ENCODE assay signal across 17 cellular contexts in the genomic region with DNA sequence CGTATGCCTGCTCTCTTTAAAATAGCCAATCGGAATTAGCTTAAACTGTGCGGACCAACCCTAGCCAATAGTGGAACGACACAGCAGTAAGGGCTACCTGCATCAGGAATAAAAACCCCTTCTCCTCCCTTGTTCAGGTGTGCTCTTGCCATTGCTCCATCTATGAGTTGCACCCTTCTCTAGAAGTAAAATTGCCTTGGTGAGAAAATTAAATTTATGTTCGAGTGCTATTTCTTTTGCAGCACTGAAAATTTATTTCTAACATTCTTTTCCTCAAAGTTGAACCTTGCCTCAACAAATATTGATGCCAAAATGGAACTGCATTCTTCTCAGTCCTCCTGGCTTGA.
DNase-seq lines count a peak whose midpoint lies in the region; ATAC-seq, FAIRE-seq and TF ChIP-seq lines count a peak whose summit lies in the region.
"Had no signal": no experiment of that assay in that cellular context is flagged by ENCODE, and none has a peak within 500 bp of the region (broad histone marks: within the 10 kb centered on the region; RNA-seq: fewer than 3 reads in every experiment).

No MANE protein-coding gene starts in this region.

- no peak for TF ChIP-seq CTCF in A549 (IDR thresholded peaks at IDR 0.05)
- no peak for TF ChIP-seq CTCF in HCT116 (IDR thresholded peaks at IDR 0.05 in 2 of 3, conservative IDR thresholded peaks at IDR 0.05 in 1 of 3; ENCODE audit: borderline replicate concordance in 1 of 3, insufficient read depth in 1 of 3, low read depth in 2 of 3, low read length in 2 of 3)
- no peak for TF ChIP-seq CTCF in astrocyte (IDR thresholded peaks at IDR 0.05; ENCODE audit: insufficient read depth, low read depth, low read length)
- no peak for TF ChIP-seq CTCF in foreskin keratinocyte (conservative IDR thresholded peaks at IDR 0.05)
- no peak for TF ChIP-seq CTCF in GM13977 (IDR thresholded peaks at IDR 0.05; ENCODE audit: extremely low read depth, insufficient read depth, missing control alignments)
- no peak for TF ChIP-seq CTCF in CD14-positive monocyte (IDR thresholded peaks at IDR 0.05)

- H3K27me3 ChIP-seq in HCT116 (ENCODE audit: insufficient read depth, low read length) (no peaks in the 10 kb centered on the region), astrocyte (ENCODE audit: insufficient read depth, low read length) (no peaks in the 10 kb centered on the region), foreskin keratinocyte (no peaks in the 10 kb centered on the region)
- H3K27me3 ChIP-seq: SJCRH30 had no signal

- in situ Hi-C loops in GM13977 (cut with MboI; ENCODE audit: low pct_unique_long_range_greater_than_20kb, low sequenced_read_pairs, unreplicated experiment) = no loop called here

- peak overlapping the region; percentile 45 for H3K27ac Mint-ChIP-seq in astrocyte (ENCODE audit: unreplicated experiment)
- peak overlapping the region in 2 of 7 donors; percentile 18 to 41 for H3K27ac Mint-ChIP-seq in CD14-positive monocyte
- H3K27ac Mint-ChIP-seq: GM23338 had no signal

- H3K9me2 ChIP-seq in HCT116 (ENCODE audit: insufficient read depth) = no peaks in the 10 kb centered on the region

- H3K9ac ChIP-seq in HCT116 (ENCODE audit: low read length) = peak overlapping the region; percentile 32; the same call in 1 of the 2 replicates
- H3K9ac ChIP-seq in astrocyte (ENCODE audit: low read length) = no peak overlapping the region

- H3K79me2 ChIP-seq in HCT116 (ENCODE audit: insufficient read depth, low read length) = no peaks in the 10 kb centered on the region
- H3K79me2 ChIP-seq in astrocyte (ENCODE audit: insufficient read depth, low read length) = no peaks in the 10 kb centered on the region

- BruUV-seq in HCT116 (replicated peaks; lab: Mats Ljungman, UMichigan) = no TSS peak

- TF ChIP-seq EP300 in A549 (IDR thresholded peaks at IDR 0.05) = no peak

- FAIRE-seq in A549 (lab: Jason Lieb, UNC) (peak; percentile 99), astrocyte (lab: Jason Lieb, UNC) (no peak)
- FAIRE-seq: A204.1 had no signal

- H3K36me3 Mint-ChIP-seq in astrocyte (ENCODE audit: low read depth, unreplicated experiment) = peaks cover 7% of the 10 kb centered on the region
- no peaks in the 10 kb centered on the region for H3K36me3 Mint-ChIP-seq in CD14-positive monocyte

- POLR2A ChIA-PET in A549 (lab: Yijun Ruan, JAX) = no interaction called here
- POLR2A ChIA-PET in HCT116 (lab: Charles Lee) = no interaction called here

- no peak overlapping the region for H3K4me3 ChIP-seq in A549
- no peak overlapping the region for H3K4me3 ChIP-seq in HCT116 (replicated peaks in 1 of 2; ENCODE audit: low read depth in 1 of 2, low read length in 2 of 2)
- H3K4me3 ChIP-seq in astrocyte (ENCODE audit: insufficient read depth, low read depth, low read length) = no peak overlapping the region
- H3K4me3 ChIP-seq: GM23338, SJCRH30 had no signal

- no peak for TF ChIP-seq RAD21 in A549 (conservative IDR thresholded peaks at IDR 0.05 in 1 of 2, IDR thresholded peaks at IDR 0.05 in 1 of 2)
- TF ChIP-seq RAD21 in HCT116 (IDR thresholded peaks at IDR 0.05; ENCODE audit: low read depth) = no peak

- TF ChIP-seq POLR2A in A549 (IDR thresholded peaks at IDR 0.05; ENCODE audit: low read length) (no peak), HCT116 (IDR thresholded peaks at IDR 0.05; ENCODE audit: borderline replicate concordance, extremely low read depth, insufficient read depth, insufficient read length) (no peak)

- H3K27me3 Mint-ChIP-seq in astrocyte (ENCODE audit: low read depth, unreplicated experiment) (no peaks in the 10 kb centered on the region), CD14-positive monocyte (ENCODE audit: low read depth in 3 of 3) (peaks cover 0 to 1% (median 0%) of the 10 kb centered on the region in 3 donors)

- peak overlapping the region; percentile 84 to 85 for H3K27ac ChIP-seq in A549
- peak overlapping the region; percentile 61 for H3K27ac ChIP-seq in HCT116 (ENCODE audit: low read depth, low read length)
- H3K27ac ChIP-seq in astrocyte (ENCODE audit: low read depth, low read length) = no peak overlapping the region
- peak overlapping the region; percentile 39 for H3K27ac ChIP-seq in foreskin keratinocyte
- H3K27ac ChIP-seq: SJCRH30 had no signal

- RAD21 ChIA-PET in HCT116 (lab: Charles Lee; ENCODE audit: low non-redundant PET in 1 of 2, low total read pairs in 2 of 2, uncharacterized antibody in 2 of 2, unreplicated experiment in 2 of 2) = interaction anchor here in 1 of 2 experiments (0.9 kb wide), 1 partner anchor 92 kb away, joined by 3 read pairs; no protein-coding TSS in a partner anchor

- intact Hi-C loops in HCT116 (cut with micrococcal nuclease) = no loop called here
- intact Hi-C loops in CD14-positive monocyte (cut with micrococcal nuclease) = no loop called here

- H3K4me3 Mint-ChIP-seq in astrocyte (ENCODE audit: unreplicated experiment) (no peak overlapping the region), CD14-positive monocyte (no peak overlapping the region)
- H3K4me3 Mint-ChIP-seq: GM23338 had no signal

- no peak for ATAC-seq in A549
- ATAC-seq in HCT116 = no peak
- no peak for ATAC-seq in foreskin keratinocyte
- ATAC-seq: GM23338 had no signal

- peak overlapping the region; percentile 12; the same call in 1 of the 3 replicates for H3K4me2 ChIP-seq in A549
- H3K4me2 ChIP-seq in HCT116 (ENCODE audit: low read length) = peak overlapping the region; percentile 39
- H3K4me2 ChIP-seq in astrocyte (ENCODE audit: low read length) = no peak overlapping the region
- H3K4me2 ChIP-seq: GM23338 had no signal

- peaks cover 16% of the 10 kb centered on the region for H3K9me3 Mint-ChIP-seq in astrocyte (ENCODE audit: unreplicated experiment)
- peaks cover 18 to 30% (median 22%) of the 10 kb centered on the region in 7 donors for H3K9me3 Mint-ChIP-seq in CD14-positive monocyte

- H4K20me1 ChIP-seq in HCT116 (ENCODE audit: insufficient read depth) = no peaks in the 10 kb centered on the region
- no peaks in the 10 kb centered on the region for H4K20me1 ChIP-seq in astrocyte (ENCODE audit: insufficient read depth, low read length)

- H3K9me3 ChIP-seq in A549 = peaks cover 44% of the 10 kb centered on the region
- H3K9me3 ChIP-seq in HCT116 (ENCODE audit: control insufficient read depth in 1 of 2, insufficient read depth in 1 of 2, low read depth in 1 of 2, low read length in 2 of 2) = peaks cover 5 to 12% of the 10 kb centered on the region in 2 experiments; a peak in 3 of 4 replicates
- H3K9me3 ChIP-seq in astrocyte (ENCODE audit: insufficient read depth, low read depth, low read length) = peaks cover 3% of the 10 kb centered on the region

- H2AFZ ChIP-seq in HCT116 (ENCODE audit: low read depth, low read length, poor library complexity, severe bottlenecking) (no peak overlapping the region), astrocyte (ENCODE audit: low read depth, low read length) (no peak overlapping the region)

- CTCF ChIA-PET in A549 (lab: Yijun Ruan, JAX) (interaction anchor here (0.9 to 5.0 kb wide), 6 partner anchors 11 to 258 kb away, joined by 3 to 30 read pairs (median 3); no protein-coding TSS in a partner anchor), HCT116 (lab: Charles Lee) (no interaction called here)

- H3K4me1 Mint-ChIP-seq in astrocyte (ENCODE audit: low read depth, unreplicated experiment) (peaks cover 10% of the 10 kb centered on the region), CD14-positive monocyte (peaks cover 6% of the 10 kb centered on the region)

- DNase-seq in A549 (ENCODE audit: low read depth in 1 of 2, low spot score in 1 of 2) (no peak), HCT116 (ENCODE audit: low read depth, low spot score) (no peak), astrocyte (ENCODE audit: low read depth) (no peak), foreskin keratinocyte (no peak), pons (ENCODE audit: low spot score) (no peak), GM13977 (ENCODE audit: low spot score) (no peak), CD14-positive monocyte (ENCODE audit: low spot score) (no peak), GM19240 (ENCODE audit: insufficient read length, low spot score) (no peak)
- DNase-seq: C1 segment of cervical spinal cord; Karpas-422; MM.1S; NCI-H1092 treated with DMSO at 0.1 percent for 48 hours; NK-92 treated with Interleukin-12 subunit alpha and Interleukin-12 subunit beta, amount 100 ng/mL, for 24 hours; RPMI8226; SJCRH30 had no signal

- H3K4me1 ChIP-seq in A549 = 0 out of 3 replicates have a peak, but pooled peaks cover 4% of the 10 kb centered on the region
- H3K4me1 ChIP-seq in HCT116 (ENCODE audit: control insufficient read depth in 1 of 2, insufficient read depth in 2 of 2, low read length in 2 of 2) = peaks cover 0 to 37% of the 10 kb centered on the region in 2 experiments; a peak in 2 of 4 replicates
- H3K4me1 ChIP-seq in astrocyte (ENCODE audit: insufficient read depth, low read length) = no peaks in the 10 kb centered on the region
- no peaks in the 10 kb centered on the region for H3K4me1 ChIP-seq in foreskin keratinocyte
- H3K4me1 ChIP-seq: SJCRH30 had no signal

- 25% methylated on average over 5 of the region's 5 CpGs for WGBS in A549 (ENCODE audit: missing lambda C conversion rate)

- no peaks in the 10 kb centered on the region for H3K36me3 ChIP-seq in HCT116 (ENCODE audit: control insufficient read depth in 1 of 2, insufficient read depth in 2 of 2, low read length in 2 of 2)
- H3K36me3 ChIP-seq in astrocyte (ENCODE audit: insufficient read depth, low read length) = no peaks in the 10 kb centered on the region
- H3K36me3 ChIP-seq: SJCRH30 had no signal

TF ChIP-seq in A549, 52 proteins besides CTCF, POLR2A, EP300 and RAD21:
- TF ChIP-seq HES2 (IDR thresholded peaks at IDR 0.05) = no peak
- no peak for TF ChIP-seq FOSL2 (IDR thresholded peaks at IDR 0.05)
- TF ChIP-seq FOSL2 (CRISPR knock-in tag; IDR thresholded peaks at IDR 0.05) = peak; percentile 0
- TF ChIP-seq, protein P1, sequence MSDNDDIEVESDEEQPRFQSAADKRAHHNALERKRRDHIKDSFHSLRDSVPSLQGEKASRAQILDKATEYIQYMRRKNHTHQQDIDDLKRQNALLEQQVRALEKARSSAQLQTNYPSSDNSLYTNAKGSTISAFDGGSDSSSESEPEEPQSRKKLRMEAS (IDR thresholded peaks at IDR 0.05) = peak; percentile 11; the same call in 1 of the 2 replicates
- TF ChIP-seq ZC3H11A (IDR thresholded peaks at IDR 0.05) = no peak

TF ChIP-seq in HCT116, 20 proteins besides CTCF, POLR2A, EP300 and RAD21 (continues in another document):
- TF ChIP-seq SP1 (IDR thresholded peaks at IDR 0.05; ENCODE audit: low read depth) = 0 out of 2 replicates have a peak, but pooled peaks have one; percentile 8
